1 cellular context compared by ENCODE assay signal in genomic region chr1:84504580-84505021, GRCh38.
TF ChIP-seq lines count a peak whose summit lies in the region.

No MANE protein-coding gene starts in this region.

TF ChIP-seq in K562, 482 proteins besides CTCF, POLR2A, EP300 and RAD21 (continues in another document):
- TF ChIP-seq NONO (IDR thresholded peaks at IDR 0.05; ENCODE audit: low read depth in 2 of 2, low read length in 1 of 2), result no peak
- no peak for TF ChIP-seq PTRF (tag; IDR thresholded peaks at IDR 0.05)
- TF ChIP-seq HOXB6 (CRISPR knock-in tag; IDR thresholded peaks at IDR 0.05; ENCODE audit: borderline replicate concordance), result no peak
- no peak for TF ChIP-seq TAF9B (IDR thresholded peaks at IDR 0.05; ENCODE audit: partially characterized antibody)
- TF ChIP-seq ETV1 (tag; conservative IDR thresholded peaks at IDR 0.05; ENCODE audit: low read depth), result no peak
- TF ChIP-seq ARID4B (CRISPR knock-in tag; IDR thresholded peaks at IDR 0.05), result 0 out of 2 replicates have a peak, but pooled peaks have one; percentile 29
- no peak for TF ChIP-seq ZBTB8A (IDR thresholded peaks at IDR 0.05; ENCODE audit: partially characterized antibody)
- TF ChIP-seq E4F1 (CRISPR knock-in tag; IDR thresholded peaks at IDR 0.05; ENCODE audit: borderline replicate concordance), result no peak
- TF ChIP-seq CEBPB (tag; IDR thresholded peaks at IDR 0.05), result peak; percentile 39; the same call in 1 of the 2 replicates
- TF ChIP-seq FOXA3 (CRISPR knock-in tag; conservative IDR thresholded peaks at IDR 0.05 in 1 of 2, IDR thresholded peaks at IDR 0.05 in 1 of 2), result no peak
- no peak for TF ChIP-seq HDAC2 (IDR thresholded peaks at IDR 0.05)
- TF ChIP-seq THRAP3 (IDR thresholded peaks at IDR 0.05; ENCODE audit: borderline replicate concordance), result no peak
- no peak for TF ChIP-seq RBM39 (optimal IDR thresholded peaks at IDR 0.05; ENCODE audit: low read depth, low read length)
- TF ChIP-seq ZFX (CRISPR knock-in tag; IDR thresholded peaks at IDR 0.05), result no peak
- no peak for TF ChIP-seq SIN3A (IDR thresholded peaks at IDR 0.05; ENCODE audit: borderline replicate concordance in 2 of 2, control insufficient read depth in 1 of 2, low read depth in 2 of 2, low read length in 2 of 2)
- no peak for TF ChIP-seq SRSF3 (IDR thresholded peaks at IDR 0.05; ENCODE audit: insufficient read depth, low read length)
- TF ChIP-seq FOXM1 (IDR thresholded peaks at IDR 0.05; ENCODE audit: low read depth), result no peak
- TF ChIP-seq FOXM1 (CRISPR knock-in tag; IDR thresholded peaks at IDR 0.05; ENCODE audit: low read depth), result no peak
- no peak for TF ChIP-seq ZNF830 (CRISPR knock-in tag; IDR thresholded peaks at IDR 0.05)
- no peak for TF ChIP-seq CC2D1A (IDR thresholded peaks at IDR 0.05)
- no peak for TF ChIP-seq NEUROD1 (IDR thresholded peaks at IDR 0.05; ENCODE audit: borderline replicate concordance, low read depth, low read length, partially characterized antibody)
- TF ChIP-seq HMBOX1 (IDR thresholded peaks at IDR 0.05), result peak; percentile 95
- TF ChIP-seq ZBTB34 (CRISPR knock-in tag; IDR thresholded peaks at IDR 0.05), result no peak
- no peak for TF ChIP-seq RERE (CRISPR knock-in tag; IDR thresholded peaks at IDR 0.05; ENCODE audit: borderline replicate concordance)
- no peak for TF ChIP-seq KDM2B (CRISPR knock-in tag; IDR thresholded peaks at IDR 0.05)
- TF ChIP-seq ZNF644 (tag; IDR thresholded peaks at IDR 0.05; ENCODE audit: low read depth), result no peak
- TF ChIP-seq ZNF696 (CRISPR knock-in tag; conservative IDR thresholded peaks at IDR 0.05), result no peak
- TF ChIP-seq ZBTB43 (CRISPR knock-in tag; IDR thresholded peaks at IDR 0.05), result no peak
- TF ChIP-seq FOXK1 (CRISPR knock-in tag; IDR thresholded peaks at IDR 0.05; ENCODE audit: borderline replicate concordance), result no peak
- TF ChIP-seq PRDM10 (IDR thresholded peaks at IDR 0.05; ENCODE audit: partially characterized antibody), result peak; percentile 63
- no peak for TF ChIP-seq E2F4 (CRISPR knock-in tag; IDR thresholded peaks at IDR 0.05; ENCODE audit: low read depth)
- TF ChIP-seq CXXC5 (CRISPR knock-in tag; IDR thresholded peaks at IDR 0.05), result no peak
- no peak for TF ChIP-seq RBM34 (IDR thresholded peaks at IDR 0.05; ENCODE audit: borderline replicate concordance, insufficient read depth, low read length)
- no peak for TF ChIP-seq BCL6 (CRISPR knock-in tag; IDR thresholded peaks at IDR 0.05)
- TF ChIP-seq ZFP91 (CRISPR knock-in tag; IDR thresholded peaks at IDR 0.05), result no peak
- TF ChIP-seq SMARCE1 (IDR thresholded peaks at IDR 0.05), result no peak
- no peak for TF ChIP-seq PCBP2 (IDR thresholded peaks at IDR 0.05; ENCODE audit: low read depth, low read length, poor library complexity, severe bottlenecking)
- no peak for TF ChIP-seq CBX1 (IDR thresholded peaks at IDR 0.05; ENCODE audit: low read depth)
